20 cellular contexts compared by ENCODE assay signal in genomic region chr3:178318957-178319528, GRCh38.
"Had no signal": no experiment of that assay in that cellular context is flagged by ENCODE, and none has a peak within 500 bp of the region (broad histone marks: within the 10 kb centered on the region; RNA-seq: fewer than 3 reads in every experiment).

No MANE protein-coding gene starts in this region.

- H3K9me3 ChIP-seq: colonic mucosa, esophagus squamous epithelium, mucosa of descending colon, transverse colon had no signal

- ATAC-seq: left lobe of liver; mucosa of descending colon; naive thymus-derived CD4-positive, alpha-beta T cell had no signal

- H3K4me1 Mint-ChIP-seq: activated CD4-positive, alpha-beta T cell treated with anti-CD3 and anti-CD28 coated beads, Interleukin-2, amount 10 ng/mL, durations not matched to agents 7 days and 5 days; naive thymus-derived CD4-positive, alpha-beta T cell had no signal

- H3K9me3 Mint-ChIP-seq: activated CD4-positive, alpha-beta T cell treated with anti-CD3 and anti-CD28 coated beads, Interleukin-2, amount 10 ng/mL, durations not matched to agents 7 days and 5 days; naive thymus-derived CD4-positive, alpha-beta T cell had no signal

- DNase-seq: activated CD4-positive, alpha-beta T cell treated with anti-CD3 and anti-CD28 coated beads, Interleukin-2, amount 10 ng/mL, durations not matched to agents 7 days and 5 days; activated CD4-positive, CD25-positive, alpha-beta regulatory T cell; aorta; colonic mucosa; effector CD4-positive, alpha-beta T cell; esophagus squamous epithelium; foreskin fibroblast; glutamatergic neuron; mammary epithelial cell; mucosa of descending colon; naive thymus-derived CD4-positive, alpha-beta T cell; posterior cingulate gyrus; retina; stimulated activated CD4-positive, alpha-beta T cell treated with anti-CD3 and anti-CD28 coated beads, Interleukin-4, amount 100 ng/mL, for 4 hours; stimulated activated CD8-positive, alpha-beta memory T cell treated with anti-CD3 and anti-CD28 coated beads, Interleukin-4, amount 100 ng/mL, for 48 hours; stimulated activated naive CD4-positive, alpha-beta T cell treated with Interleukin-2 at 50 U/mL for 16 hours; substantia nigra; SW 1271; transverse colon had no signal

- H3K27me3 ChIP-seq: colonic mucosa, esophagus squamous epithelium, transverse colon had no signal

- H3K27ac ChIP-seq: colonic mucosa, esophagus squamous epithelium, transverse colon had no signal

- H3K27ac Mint-ChIP-seq: activated CD4-positive, alpha-beta T cell treated with anti-CD3 and anti-CD28 coated beads, Interleukin-2, amount 10 ng/mL, durations not matched to agents 7 days and 5 days; naive thymus-derived CD4-positive, alpha-beta T cell had no signal

- H3K36me3 ChIP-seq: colonic mucosa, esophagus squamous epithelium, transverse colon had no signal

- H3K27me3 Mint-ChIP-seq: activated CD4-positive, alpha-beta T cell treated with anti-CD3 and anti-CD28 coated beads, Interleukin-2, amount 10 ng/mL, durations not matched to agents 7 days and 5 days; naive thymus-derived CD4-positive, alpha-beta T cell had no signal

- H3K4me1 ChIP-seq: colonic mucosa had no signal

- H3K4me3 Mint-ChIP-seq: activated CD4-positive, alpha-beta T cell treated with anti-CD3 and anti-CD28 coated beads, Interleukin-2, amount 10 ng/mL, durations not matched to agents 7 days and 5 days; naive thymus-derived CD4-positive, alpha-beta T cell had no signal

- H3K4me3 ChIP-seq: colonic mucosa, esophagus squamous epithelium, mucosa of descending colon, transverse colon had no signal

- H3K36me3 Mint-ChIP-seq: naive thymus-derived CD4-positive, alpha-beta T cell had no signal
